21 cellular contexts compared by ENCODE assay signal in the genomic region with DNA sequence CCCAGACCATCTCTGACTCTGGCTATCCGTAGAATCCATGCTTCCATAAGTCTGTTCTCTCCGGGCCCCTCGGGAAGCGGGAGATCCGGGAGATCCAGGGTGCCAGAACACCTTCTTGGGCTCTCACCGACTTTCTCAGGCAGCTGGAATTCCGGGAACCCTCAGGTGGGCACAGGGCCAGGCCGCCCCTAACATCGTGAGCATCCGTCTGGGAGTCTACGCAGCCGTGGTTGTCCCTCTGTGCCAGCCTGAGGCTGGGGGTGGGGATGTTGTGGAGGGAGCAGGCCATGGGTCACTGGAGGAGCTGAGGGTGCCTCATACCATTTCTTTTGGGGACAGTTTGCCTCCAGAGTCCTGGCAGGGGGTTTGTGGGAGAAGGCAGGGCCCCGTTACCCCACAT.
"Had no signal": no experiment of that assay in that cellular context is flagged by ENCODE, and none has a peak within 500 bp of the region (broad histone marks: within the 10 kb centered on the region; RNA-seq: fewer than 3 reads in every experiment).

No MANE protein-coding gene starts in this region.

- H3K27ac ChIP-seq: colonic mucosa, epithelial cell of prostate, esophagus squamous epithelium, pancreas, psoas muscle, right atrium auricular region, testis, transverse colon, vagina had no signal

- H3K4me1 ChIP-seq: colonic mucosa, pancreas, psoas muscle had no signal

- H3K4me3 ChIP-seq: colonic mucosa, esophagus squamous epithelium, pancreas, psoas muscle, right atrium auricular region, testis, transverse colon, vagina had no signal

- H3K27ac Mint-ChIP-seq: activated CD4-positive, alpha-beta T cell treated with anti-CD3 and anti-CD28 coated beads for 36 hours; activated naive CD8-positive, alpha-beta T cell; nephron progenitor cell had no signal

- H3K36me3 Mint-ChIP-seq: activated naive CD8-positive, alpha-beta T cell had no signal

- H3K9me3 ChIP-seq: colonic mucosa, esophagus squamous epithelium, pancreas, psoas muscle, right atrium auricular region, testis, transverse colon, vagina had no signal

- H3K36me3 ChIP-seq: colonic mucosa, esophagus squamous epithelium, pancreas, right atrium auricular region, transverse colon, vagina had no signal

- H3K4me1 Mint-ChIP-seq: activated CD4-positive, alpha-beta T cell treated with anti-CD3 and anti-CD28 coated beads for 36 hours had no signal

- H3K4me3 Mint-ChIP-seq: activated CD4-positive, alpha-beta T cell treated with anti-CD3 and anti-CD28 coated beads for 36 hours; activated naive CD8-positive, alpha-beta T cell; nephron progenitor cell had no signal

- DNase-seq: activated CD4-positive, alpha-beta T cell treated with anti-CD3 and anti-CD28 coated beads for 36 hours; activated CD4-positive, CD25-positive, alpha-beta regulatory T cell; activated effector memory CD4-positive, alpha-beta T cell treated with Interleukin-2 at 50 U/mL for 16 hours; activated naive CD4-positive, alpha-beta T cell treated with Interleukin-2 at 50 U/mL for 16 hours; anterior cingulate cortex; colonic mucosa; effector CD8-positive, alpha-beta T cell; esophagus squamous epithelium; nephron progenitor cell; stimulated activated CD4-positive, alpha-beta T cell treated with anti-CD3 and anti-CD28 coated beads, Interleukin-12 subunit alpha, Interleukin-12 subunit beta, amount 100 ng/mL, for 4 hours; stimulated activated CD4-positive, alpha-beta T cell treated with anti-CD3 and anti-CD28 coated beads, Interleukin-4, amount 100 ng/mL, for 1 hour; stimulated activated naive CD8-positive, alpha-beta T cell treated with anti-CD3 and anti-CD28 coated beads, Interleukin-15, Interleukin-2, amounts not matched to agents 100 U/mL and 50 U/mL, for 24 hours; testis; transverse colon had no signal

- ATAC-seq: activated CD4-positive, alpha-beta T cell treated with anti-CD3 and anti-CD28 coated beads for 36 hours; left ventricle myocardium superior; pancreas; psoas muscle; stimulated activated naive CD8-positive, alpha-beta T cell treated with anti-CD3 and anti-CD28 coated beads, Interleukin-15, Interleukin-2, amounts not matched to agents 100 U/mL and 50 U/mL, for 24 hours had no signal

- H3K27me3 ChIP-seq: colonic mucosa, pancreas, right atrium auricular region, testis, transverse colon, vagina had no signal
